In the genomic region with DNA sequence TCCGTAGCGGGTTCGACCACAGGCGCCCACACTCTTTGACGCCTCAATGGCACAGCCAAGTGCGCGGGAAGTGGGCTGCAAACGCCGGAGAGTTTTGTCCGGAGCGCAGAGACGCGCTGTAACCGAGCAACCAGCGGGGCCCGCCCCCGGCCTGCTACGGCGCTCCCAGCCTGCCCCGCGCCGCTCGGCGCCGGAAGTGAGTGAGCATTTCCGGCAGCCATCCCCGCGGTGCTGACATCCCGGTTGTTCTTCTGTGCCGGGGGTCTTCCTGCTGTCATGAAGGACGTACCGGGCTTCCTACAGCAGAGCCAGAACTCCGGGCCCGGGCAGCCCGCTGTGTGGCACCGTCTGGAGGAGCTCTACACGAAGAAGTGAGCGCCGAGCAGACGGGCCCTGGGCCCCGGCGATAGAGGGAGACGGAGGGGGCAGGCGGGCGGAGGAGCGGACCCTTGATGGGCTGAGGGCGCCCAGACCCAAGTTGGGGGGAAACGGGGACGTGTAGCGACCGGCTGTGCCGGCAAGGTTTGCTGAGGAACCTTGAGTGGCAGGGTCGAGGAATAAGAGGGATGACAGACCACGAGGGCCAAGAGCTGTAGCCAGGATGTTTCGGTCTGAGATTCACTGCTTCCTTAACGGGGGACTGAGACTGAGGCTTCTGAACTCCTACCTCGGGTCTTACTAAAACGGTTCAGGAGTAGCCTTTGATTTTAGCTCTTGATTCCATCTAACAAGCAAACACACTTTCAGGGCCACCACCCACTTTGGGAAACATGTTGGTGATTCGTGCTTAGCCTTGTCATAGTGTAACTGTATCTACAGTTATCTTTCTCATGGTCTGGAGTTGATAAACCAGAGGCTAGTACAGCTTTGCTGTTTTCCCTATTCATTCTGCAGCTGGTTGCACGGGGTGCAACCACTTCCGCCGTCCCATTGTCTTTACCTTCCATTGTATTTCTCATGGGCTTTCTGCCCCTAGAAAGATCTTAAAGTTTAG, we compare ENCODE assay signal across 8 cellular contexts. TPM values are rescaled to one million over a fixed set of nuclear protein-coding genes. Genes with fewer than 3 reads are reported as not detected.
DNase-seq lines count a peak whose midpoint lies in the region; ATAC-seq and TF ChIP-seq lines count a peak whose summit lies in the region.

A gene (plus strand): TSS at position 203 of the 994 bp plus-strand sequence. CDS start 74 bp downstream, at position 277.

- no peaks in the 10 kb centered on the region for H3K36me3 ChIP-seq in uterus

- TF ChIP-seq CTCF in GM12864 (IDR thresholded peaks at IDR 0.05; ENCODE audit: low read depth, low read length, missing control alignments) (no peak), uterus (IDR thresholded peaks at IDR 0.05) (no peak)

- WGBS in right cardiac atrium, result 2% methylated on average over 62 of the region's 62 CpGs

- intact Hi-C loops in right cardiac atrium (cut with DNase I) (no loop called here), uterus (cut with DNase I; ENCODE audit: low total_unique reads) (no loop called here)

- H3K27ac ChIP-seq in angular gyrus (ENCODE audit: low read depth, low read length) (peak within 1 kb of the TSS; percentile 91), right cardiac atrium (ENCODE audit: low read length) (peak within 1 kb of the TSS; percentile 100), uterus (peak within 1 kb of the TSS; percentile 90 to 92)

- peak in 1 of 2 donors; percentile 70 for TF ChIP-seq POLR2A in uterus (IDR thresholded peaks at IDR 0.05)

- H3K4me1 ChIP-seq in right cardiac atrium (ENCODE audit: control insufficient read depth, insufficient read depth, low read length), result no peaks in the 10 kb centered on the region
- peaks cover 11 to 15% of the 10 kb centered on the region in 2 donors for H3K4me1 ChIP-seq in uterus

- no peaks in the 10 kb centered on the region for H3K27me3 ChIP-seq in right cardiac atrium (ENCODE audit: control insufficient read depth, insufficient read depth)
- H3K27me3 ChIP-seq in uterus, result no peaks in the 10 kb centered on the region

- peak within 1 kb of the TSS; percentile 92 for H3K4me3 ChIP-seq in GM12864 (ENCODE audit: low read depth, low read length)
- H3K4me3 ChIP-seq in right cardiac atrium (ENCODE audit: low read length), result peak within 1 kb of the TSS; percentile 98
- H3K4me3 ChIP-seq in uterus, result peak within 1 kb of the TSS; percentile 76 to 99

- ATAC-seq in HG02571 (IDR thresholded peaks at IDR 0.05; ENCODE audit: unreplicated experiment) (peak; percentile 83), right cardiac atrium (peak; percentile 95 to 97)

- DNase-seq in GM12864 (ENCODE audit: low read depth) (peak; percentile 52), NCI-H1092 treated with DMSO at 0.1 percent for 48 hours (lab: John Stamatoyannopoulos, UW) (peak; percentile 82), T-helper 2 cell (peak; percentile 74 to 92 (median 84)), right cardiac atrium (peak; percentile 89 to 95 (median 95)), pulmonary artery endothelial cell (ENCODE audit: low read depth, low spot score) (peak; percentile 51), uterus (peak; percentile 77 to 86)

- H3K9me3 ChIP-seq in right cardiac atrium (ENCODE audit: control insufficient read depth, low read length) (no peaks in the 10 kb centered on the region), uterus (no peaks in the 10 kb centered on the region)

RNA-seq across cellular contexts. Expression of the gene that starts here (rescaled TPM):
- total RNA-seq in right cardiac atrium (10 to 100 TPM; 76.8 to 92.9 (median 85.9) TPM), pulmonary artery endothelial cell (224 and 268 TPM in 2 replicates), uterus (10 to 100 TPM; 17.9 to 94.3 (median 78.2) TPM)
- polyA plus RNA-seq in right cardiac atrium, result 106 TPM

Comparison
In these comparisons a context has a peak if more than half of its experiments do, and no peak if none do; other contexts are left out.
1. Peak in every context shown above with its lines: DNase-seq, ATAC-seq, H3K4me3 ChIP-seq and H3K27ac ChIP-seq.